7 cellular contexts compared by ENCODE assay signal in the genomic region with DNA sequence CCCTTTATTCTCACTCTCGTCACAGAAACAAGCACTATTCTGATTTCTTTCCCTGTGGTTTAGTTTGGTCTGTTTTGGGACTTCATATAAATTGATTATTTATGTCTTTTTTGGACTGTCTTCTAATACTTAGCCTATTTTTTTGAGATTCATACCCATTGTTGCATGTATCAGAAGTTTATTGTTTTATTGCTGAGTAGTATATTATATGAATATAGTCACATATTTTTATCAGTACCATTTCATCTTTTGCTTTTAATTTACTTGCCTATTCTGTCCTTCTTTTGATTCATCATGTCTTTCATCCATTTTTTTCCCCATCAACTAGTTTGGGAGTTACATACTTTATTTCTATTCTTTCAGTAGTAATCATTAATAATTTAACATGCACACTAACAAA.
"Had no signal": no experiment of that assay in that cellular context is flagged by ENCODE, and none has a peak within 500 bp of the region (broad histone marks: within the 10 kb centered on the region; RNA-seq: fewer than 3 reads in every experiment).

No MANE protein-coding gene starts in this region.

- H3K4me3 ChIP-seq: GM12878 had no signal

- DNase-seq: GDM1, GF-D8 had no signal

- ATAC-seq: GM12878 had no signal

- FAIRE-seq: GM12878, GM12891, GM12892, GM18507, GM19239 had no signal
